Comparison of ENCODE assay signal across 12 cellular contexts in the genomic region with DNA sequence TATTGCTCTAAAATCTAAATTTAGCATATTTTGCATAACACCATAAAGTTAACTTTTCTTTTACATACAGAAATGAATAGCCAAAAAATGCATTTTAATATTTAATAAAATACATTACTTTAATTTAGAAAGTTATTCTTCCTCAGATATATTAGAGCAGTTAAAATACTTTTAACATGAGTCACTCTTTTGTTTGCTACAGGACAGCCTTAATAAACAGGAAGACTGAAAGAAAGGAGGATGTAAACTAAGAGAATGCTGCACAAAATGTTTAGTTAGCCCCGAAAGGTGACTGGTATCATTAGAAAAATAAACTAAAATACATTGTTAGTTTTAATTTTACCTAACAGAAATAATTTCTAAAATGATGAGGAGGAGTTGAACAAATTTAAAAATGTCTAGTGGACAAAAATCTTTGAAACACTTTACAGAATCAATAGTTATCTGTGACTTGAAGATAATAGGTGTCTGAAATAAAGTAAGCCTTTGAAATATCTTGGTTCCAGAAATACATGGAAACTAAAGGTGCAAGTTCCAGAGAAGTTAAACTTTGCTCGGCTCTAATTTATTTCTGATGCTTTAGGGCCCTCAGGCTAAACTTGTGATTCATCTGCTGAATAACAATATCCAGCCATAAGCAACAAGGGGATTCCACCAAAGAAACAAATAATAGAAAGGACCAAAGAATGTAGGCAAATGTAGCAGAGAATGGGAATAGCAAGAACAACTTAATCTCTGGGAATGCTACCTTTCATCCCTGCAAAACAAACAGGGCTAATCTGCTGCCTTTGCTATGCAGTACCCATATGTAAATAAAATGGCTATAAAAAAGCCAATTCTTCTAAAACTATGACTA.
DNase-seq lines count a peak whose midpoint lies in the region; ATAC-seq, FAIRE-seq and TF ChIP-seq lines count a peak whose summit lies in the region.
"Had no signal": no experiment of that assay in that cellular context is flagged by ENCODE, and none has a peak within 500 bp of the region (broad histone marks: within the 10 kb centered on the region; RNA-seq: fewer than 3 reads in every experiment).

No MANE protein-coding gene starts in this region.

- H3K9ac ChIP-seq in PC-3 (ENCODE audit: low read length) (peak overlapping the region; percentile 95), H1 (replicated peaks in 1 of 4; ENCODE audit: extremely low read depth in 1 of 4, low read depth in 3 of 4, low read length in 3 of 4) (no peak overlapping the region), mesendoderm (ENCODE audit: low read length) (no peak overlapping the region)

- no peaks in the 10 kb centered on the region for H3K23me2 ChIP-seq in H1 (ENCODE audit: low read depth, low read length)

- H4K8ac ChIP-seq in H1 (ENCODE audit: extremely low read depth, insufficient read depth, low read length) (no peak overlapping the region), mesendoderm (ENCODE audit: low read depth, low read length) (no peak overlapping the region)

- FAIRE-seq in H1 (lab: Jason Lieb, UNC), result peak; percentile 7

- H3K9me2 ChIP-seq in PC-3 (replicated peaks; ENCODE audit: low read length), result no peaks in the 10 kb centered on the region

- H3K79me1 ChIP-seq in H1 (ENCODE audit: low read depth, low read length) (no peaks in the 10 kb centered on the region), mesendoderm (ENCODE audit: low read length) (no peaks in the 10 kb centered on the region)

- H2BK12ac ChIP-seq in H1 (ENCODE audit: low read depth, low read length), result no peak overlapping the region

- H3K4ac ChIP-seq in H1 (replicated peaks; ENCODE audit: insufficient read length, low read depth, low read length) (no peak overlapping the region), mesendoderm (ENCODE audit: low read depth, low read length) (no peak overlapping the region)

- CTCF ChIA-PET in PC-3 (lab: Charles Lee), result no interaction called here
- CTCF ChIA-PET in H1 (lab: Charles Lee; ENCODE audit: partially characterized antibody), result no interaction called here

- no peak overlapping the region for H3K23ac ChIP-seq in H1 (ENCODE audit: insufficient read length)
- no peak overlapping the region for H3K23ac ChIP-seq in mesendoderm (ENCODE audit: low read length)

- POLR2A ChIA-PET in PC-3 (lab: Charles Lee; ENCODE audit: unreplicated experiment) (no interaction called here), H1 (lab: Charles Lee; ENCODE audit: partially characterized antibody) (interaction anchor here (0.9 kb wide), 1 partner anchor 16 kb away, joined by 3 read pairs; no protein-coding TSS in a partner anchor)

- H2AK5ac ChIP-seq in H1 (ENCODE audit: low read depth, low read length) (no peak overlapping the region), mesendoderm (ENCODE audit: low read length) (no peak overlapping the region)

- no peak for TF ChIP-seq RAD21 in H1 (IDR thresholded peaks at IDR 0.05 in 1 of 2, conservative IDR thresholded peaks at IDR 0.05 in 1 of 2; ENCODE audit: low read depth in 2 of 2, low read length in 2 of 2)

- BruUV-seq in PC-3 (replicated peaks; lab: Mats Ljungman, UMichigan), result no TSS peak

- H2AFZ ChIP-seq in PC-3 (ENCODE audit: low read length) (no peak overlapping the region), H1 (ENCODE audit: low read length) (no peak overlapping the region)

- H3K56ac ChIP-seq in H1 (replicated peaks; ENCODE audit: insufficient read length, low read depth, low read length), result no peak overlapping the region
- H3K56ac ChIP-seq in mesendoderm (ENCODE audit: low read length), result no peak overlapping the region

- WGBS in H1 (ENCODE audit: extremely low coverage in 1 of 2, insufficient coverage in 1 of 2, insufficient read length in 1 of 2, insufficient replicate concordance in 2 of 2, low coverage in 1 of 2, low lambda C conversion rate in 2 of 2, missing lambda C conversion rate in 1 of 2), 2 experiments, result 46% methylated on average over 2 of the region's 2 CpGs; no CpG with 5 or more reads in 1 of the 2 experiments
- no CpG with 5 or more reads among the region's 2 CpGs for WGBS in mesendoderm (ENCODE audit: extremely low coverage, insufficient coverage, low lambda C conversion rate)

- ATAC-seq in PC-3 (peak; percentile 66), GM19463 (IDR thresholded peaks at IDR 0.05; ENCODE audit: unreplicated experiment) (no peak), GM18868 (IDR thresholded peaks at IDR 0.05; ENCODE audit: unreplicated experiment) (no peak)
- ATAC-seq: activated CD8-positive, alpha-beta T cell treated with anti-CD3 and anti-CD28 coated beads for 36 hours; T-cell had no signal

- no peak overlapping the region for H3K18ac ChIP-seq in H1 (ENCODE audit: extremely low read depth, low read length)
- no peak overlapping the region for H3K18ac ChIP-seq in mesendoderm (ENCODE audit: low read length)

- no peak for TF ChIP-seq POLR2A in H1 (IDR thresholded peaks at IDR 0.05; ENCODE audit: control extremely low read depth in 1 of 2, low read depth in 2 of 2, low read length in 2 of 2)

- H4K20me1 ChIP-seq in PC-3 (ENCODE audit: low read length), result no peaks in the 10 kb centered on the region
- no peaks in the 10 kb centered on the region for H4K20me1 ChIP-seq in H1 (replicated peaks in 1 of 2; ENCODE audit: control insufficient read depth in 1 of 2, insufficient read depth in 2 of 2, low read length in 2 of 2)

- in situ Hi-C loops in GM13976 (cut with MboI; ENCODE audit: low sequenced_read_pairs, unreplicated experiment), result no loop called here

- H3K36me3 ChIP-seq in PC-3 (ENCODE audit: low read depth, low read length), result peaks cover 8% of the 10 kb centered on the region; the same call in 1 of the 2 replicates
- peaks cover 0 to 10% (median 0%) of the 10 kb centered on the region in 4 experiments; a peak in 1 of 8 replicates for H3K36me3 ChIP-seq in H1 (ENCODE audit: control insufficient read depth in 2 of 4, insufficient read depth in 4 of 4, low read length in 3 of 4)
- no peaks in the 10 kb centered on the region for H3K36me3 ChIP-seq in mesendoderm (ENCODE audit: control insufficient read depth, insufficient read depth, low read length)

- H4K5ac ChIP-seq in H1 (ENCODE audit: insufficient read length, low read depth, low read length) (no peak overlapping the region), mesendoderm (ENCODE audit: low read length) (no peak overlapping the region)

- no peaks in the 10 kb centered on the region for H3K27me3 ChIP-seq in PC-3 (ENCODE audit: low read length)
- no peaks in the 10 kb centered on the region for H3K27me3 ChIP-seq in H1 (replicated peaks in 1 of 4; ENCODE audit: control insufficient read depth in 3 of 4, extremely low read depth in 1 of 4, insufficient read depth in 3 of 4, low read length in 3 of 4)
- H3K27me3 ChIP-seq in mesendoderm (ENCODE audit: insufficient read depth, low read length, poor library complexity), result no peaks in the 10 kb centered on the region

- peak overlapping the region; percentile 99 for H3K27ac ChIP-seq in PC-3 (ENCODE audit: low read length)
- H3K27ac ChIP-seq in H1 (ENCODE audit: low read depth, low read length), result no peak overlapping the region
- no peak overlapping the region for H3K27ac ChIP-seq in mesendoderm (ENCODE audit: low read depth, low read length)

- H3K9me3 ChIP-seq in PC-3 (ENCODE audit: low read length) (no peaks in the 10 kb centered on the region), H1 (ENCODE audit: insufficient read depth in 2 of 2, low read depth in 1 of 2, low read length in 1 of 2) (no peaks in the 10 kb centered on the region)

- H3K4me1 ChIP-seq in PC-3 (ENCODE audit: insufficient read depth, low read length) (peaks cover 62% of the 10 kb centered on the region), H1 (replicated peaks in 1 of 4; ENCODE audit: control insufficient read depth in 3 of 4, insufficient read depth in 4 of 4, low read length in 3 of 4) (peaks cover 4 to 25% (median 15%) of the 10 kb centered on the region in 4 experiments; a peak in 5 of 7 replicates), mesendoderm (ENCODE audit: control insufficient read depth, low read depth, low read length) (no peaks in the 10 kb centered on the region)

- TF ChIP-seq CTCF in PC-3 (conservative IDR thresholded peaks at IDR 0.05; ENCODE audit: low read depth, low read length) (no peak), H1 (IDR thresholded peaks at IDR 0.05; ENCODE audit: control extremely low read depth in 1 of 3, insufficient read depth in 1 of 3, low read depth in 1 of 3, low read length in 3 of 3) (no peak), GM13976 (IDR thresholded peaks at IDR 0.05; ENCODE audit: borderline replicate concordance, control extremely low read depth, extremely low read depth, insufficient read depth, missing control alignments) (no peak)

- no peak overlapping the region for H3K14ac ChIP-seq in H1 (ENCODE audit: insufficient read length)

- H2BK15ac ChIP-seq in H1 (ENCODE audit: low read length) (no peak overlapping the region), mesendoderm (replicated peaks; ENCODE audit: low read depth) (no peak overlapping the region)

- peak in 1 of 2 experiments; percentile 40; a peak in 1 of 3 replicates for TF ChIP-seq EP300 in H1 (IDR thresholded peaks at IDR 0.05; ENCODE audit: borderline replicate concordance in 1 of 2, low read depth in 2 of 2, low read length in 2 of 2)

- intact Hi-C loops in PC-3 (cut with micrococcal nuclease), result loop anchor here (1.0 kb wide), 1 partner anchor 138 kb away; the partner anchor contains the start of gene UBP1

- peak; percentile 72 for DNase-seq in EL
- peak; percentile 90 for DNase-seq in PC-3
- no peak for DNase-seq in H1 (ENCODE audit: low read depth in 1 of 2, low spot score in 2 of 2)
- DNase-seq in mesendoderm, result peak; percentile 33
- DNase-seq in C1 segment of cervical spinal cord (lab: John Stamatoyannopoulos, UW), result no peak
- no peak for DNase-seq in GM13976 (ENCODE audit: low spot score)
- DNase-seq: activated CD8-positive, alpha-beta T cell treated with anti-CD3 and anti-CD28 coated beads for 36 hours; NCI-H69; stimulated activated CD8-positive, alpha-beta memory T cell treated with anti-CD3 and anti-CD28 coated beads, Interleukin-4, amount 100 ng/mL, for 48 hours; T-cell had no signal

- no peak overlapping the region for H2BK20ac ChIP-seq in H1 (ENCODE audit: low read length)

- no peak overlapping the region for H2BK5ac ChIP-seq in H1 (ENCODE audit: low read depth, low read length)
- no peak overlapping the region for H2BK5ac ChIP-seq in mesendoderm (ENCODE audit: low read length)

- peaks cover 18% of the 10 kb centered on the region for H3F3A ChIP-seq in PC-3 (ENCODE audit: low read length, unreplicated experiment)

- H3K4me2 ChIP-seq in PC-3 (ENCODE audit: low read length) (peak overlapping the region; percentile 83), H1 (ENCODE audit: insufficient read depth in 1 of 2, low read depth in 2 of 2, low read length in 2 of 2) (peak overlapping the region; percentile 7 to 35; a peak in 2 of 4 replicates), mesendoderm (ENCODE audit: low read length) (no peak overlapping the region)

- no peak overlapping the region for H4K91ac ChIP-seq in H1 (replicated peaks; ENCODE audit: insufficient read length, low read length)

- H2BK120ac ChIP-seq in H1 (replicated peaks; ENCODE audit: low read depth, low read length) (peak overlapping the region; percentile 72), mesendoderm (ENCODE audit: low read depth, low read length) (no peak overlapping the region)

- H3K79me2 ChIP-seq in PC-3 (ENCODE audit: low read length) (no peaks in the 10 kb centered on the region), H1 (ENCODE audit: control insufficient read depth in 1 of 2, insufficient read depth in 2 of 2, low read length in 2 of 2) (no peaks in the 10 kb centered on the region), mesendoderm (ENCODE audit: control insufficient read depth, insufficient read depth, low read length) (no peaks in the 10 kb centered on the region)

- H3K4me3 ChIP-seq in PC-3 (ENCODE audit: low read length) (peak overlapping the region; percentile 51), H1 (ENCODE audit: extremely low read depth in 1 of 4, insufficient read depth in 2 of 4, low read depth in 3 of 4, low read length in 4 of 4) (peak overlapping the region in 1 of 4 experiments; percentile 27; a peak in 1 of 8 replicates), mesendoderm (ENCODE audit: low read length) (no peak overlapping the region)

Comparison
In these comparisons a context has a peak if more than half of its experiments do, and no peak if none do; other contexts are left out.
1. DNase-seq: peak in EL (single experiment), PC-3 (single experiment) and mesendoderm (single experiment); none in H1 (0 of 2), C1 segment of cervical spinal cord (0 of 14) and GM13976 (single experiment).